Comparison of ENCODE assay signal across 19 cellular contexts in the genomic region with DNA sequence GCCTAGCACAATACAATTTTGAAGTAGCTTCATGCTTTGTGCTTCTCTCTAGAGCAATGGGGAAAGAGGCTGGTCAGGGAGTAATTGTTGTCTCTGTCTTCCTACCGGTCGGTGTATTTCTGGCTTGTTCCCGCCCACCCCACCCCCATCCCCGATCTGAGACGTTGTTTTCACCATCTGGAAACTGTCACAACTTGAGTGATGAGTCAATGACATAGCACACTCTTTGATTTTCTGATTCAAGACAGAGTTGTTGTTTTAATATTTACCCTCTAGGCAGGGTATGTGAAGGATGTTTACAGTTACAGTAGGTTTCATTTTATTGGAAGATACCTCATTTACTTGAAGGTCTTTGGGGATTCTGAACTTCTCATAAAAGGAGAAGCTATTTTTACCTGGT. TPM values are rescaled to one million over a fixed set of nuclear protein-coding genes. Genes with fewer than 3 reads are reported as not detected.
DNase-seq lines count a peak whose midpoint lies in the region; ATAC-seq and TF ChIP-seq lines count a peak whose summit lies in the region.
"Had no signal": no experiment of that assay in that cellular context is flagged by ENCODE, and none has a peak within 500 bp of the region (broad histone marks: within the 10 kb centered on the region; RNA-seq: fewer than 3 reads in every experiment).

No MANE protein-coding gene starts in this region.

- no peaks in the 10 kb centered on the region for H4K20me1 ChIP-seq in MM.1S (ENCODE audit: insufficient read depth, low read length)

- peak overlapping the region; percentile 92 for H3K27ac Mint-ChIP-seq in T-helper 1 cell treated with Interleukin-12 subunit alpha and Interleukin-12 subunit beta and Interleukin-4 antibody, amounts not matched to agents 30 μg/mL and 1 μg/mL, for 36 hours
- H3K27ac Mint-ChIP-seq: nephron had no signal

- no peaks in the 10 kb centered on the region for H3F3A ChIP-seq in MM.1S (ENCODE audit: insufficient read depth, low read length)

- H3K36me3 Mint-ChIP-seq in T-helper 1 cell treated with Interleukin-12 subunit alpha and Interleukin-12 subunit beta and Interleukin-4 antibody, amounts not matched to agents 30 μg/mL and 1 μg/mL, for 36 hours (ENCODE audit: low read depth): peaks cover 50% of the 10 kb centered on the region

- H3K27me3 ChIP-seq in MM.1S (replicated peaks; ENCODE audit: insufficient read depth, low read length) (no peaks in the 10 kb centered on the region), upper lobe of right lung (no peaks in the 10 kb centered on the region)
- H3K27me3 ChIP-seq: brain microvascular endothelial cell, right atrium auricular region, SJCRH30, stomach had no signal

- H3K27ac ChIP-seq in MM.1S (ENCODE audit: low read length): no peak overlapping the region
- H3K27ac ChIP-seq in upper lobe of right lung: no peak overlapping the region
- H3K27ac ChIP-seq: brain microvascular endothelial cell, right atrium auricular region, SJCRH30, stomach had no signal

- H3K4me3 Mint-ChIP-seq in T-helper 1 cell treated with Interleukin-12 subunit alpha and Interleukin-12 subunit beta and Interleukin-4 antibody, amounts not matched to agents 30 μg/mL and 1 μg/mL, for 36 hours: peak overlapping the region; percentile 80
- H3K4me3 Mint-ChIP-seq: nephron had no signal

- H3K9ac ChIP-seq in MM.1S (ENCODE audit: low read length): no peak overlapping the region

- no peaks in the 10 kb centered on the region for H3K36me3 ChIP-seq in MM.1S (replicated peaks; ENCODE audit: insufficient read depth, low read length)
- H3K36me3 ChIP-seq in upper lobe of right lung: no peaks in the 10 kb centered on the region
- H3K36me3 ChIP-seq: brain microvascular endothelial cell, right atrium auricular region, SJCRH30, stomach had no signal

- H3K4me1 ChIP-seq in MM.1S (ENCODE audit: low read length) (no peaks in the 10 kb centered on the region), upper lobe of right lung (no peaks in the 10 kb centered on the region)
- H3K4me1 ChIP-seq: right atrium auricular region, SJCRH30, stomach had no signal

- H2AFZ ChIP-seq in MM.1S (ENCODE audit: low read length): no peak overlapping the region

- peak; percentile 18 for DNase-seq in NCI-H510A treated with DMSO at 0.1 percent for 48 hours (lab: John Stamatoyannopoulos, UW)
- no peak for DNase-seq in NCI-H510A (lab: John Stamatoyannopoulos, UW)
- DNase-seq in GM10248 (ENCODE audit: extremely low spot score): peak; percentile 17
- peak; percentile 55 for DNase-seq in iPS-NIHi7 (ENCODE audit: extremely low spot score)
- no peak for DNase-seq in MM.1S
- no peak for DNase-seq in upper lobe of right lung
- DNase-seq: brain microvascular endothelial cell; effector CD4-positive, alpha-beta T cell; GOT3; Karpas-422; NCI-H2081; NK-92 treated with Interleukin-12 subunit alpha and Interleukin-12 subunit beta, amount 100 ng/mL, for 24 hours; SJCRH30; stomach had no signal

- H3K4me2 ChIP-seq in MM.1S (ENCODE audit: low read depth, low read length): no peak overlapping the region

- TF ChIP-seq CTCF in GM10248 (IDR thresholded peaks at IDR 0.05; ENCODE audit: control extremely low read depth, extremely low read depth, low read depth, missing control alignments): no peak
- TF ChIP-seq CTCF in MM.1S (IDR thresholded peaks at IDR 0.05; ENCODE audit: low read length): no peak
- no peak for TF ChIP-seq CTCF in upper lobe of right lung (IDR thresholded peaks at IDR 0.05)

- ATAC-seq in HG03354 (IDR thresholded peaks at IDR 0.05; ENCODE audit: poor library complexity, severe bottlenecking, unreplicated experiment) (no peak), upper lobe of right lung (no peak)

- H3K4me1 Mint-ChIP-seq in T-helper 1 cell treated with Interleukin-12 subunit alpha and Interleukin-12 subunit beta and Interleukin-4 antibody, amounts not matched to agents 30 μg/mL and 1 μg/mL, for 36 hours (ENCODE audit: low read depth): peaks cover 48% of the 10 kb centered on the region
- H3K4me1 Mint-ChIP-seq: nephron had no signal

- no peaks in the 10 kb centered on the region for H3K27me3 Mint-ChIP-seq in T-helper 1 cell treated with Interleukin-12 subunit alpha and Interleukin-12 subunit beta and Interleukin-4 antibody, amounts not matched to agents 30 μg/mL and 1 μg/mL, for 36 hours (ENCODE audit: low read depth)

- H3K9me3 Mint-ChIP-seq in T-helper 1 cell treated with Interleukin-12 subunit alpha and Interleukin-12 subunit beta and Interleukin-4 antibody, amounts not matched to agents 30 μg/mL and 1 μg/mL, for 36 hours: no peaks in the 10 kb centered on the region
- H3K9me3 Mint-ChIP-seq: nephron had no signal

- H3K79me2 ChIP-seq in MM.1S (ENCODE audit: low read length): no peaks in the 10 kb centered on the region

- H3K9me2 ChIP-seq in MM.1S (replicated peaks; ENCODE audit: insufficient read depth, low read length): no peaks in the 10 kb centered on the region

- H3K4me3 ChIP-seq in MM.1S (ENCODE audit: low read length) (no peak overlapping the region), upper lobe of right lung (no peak overlapping the region)
- H3K4me3 ChIP-seq: right atrium auricular region, SJCRH30, stomach had no signal

- CTCF ChIA-PET in GM10248 (lab: Yijun Ruan, JAX): interaction anchor here (0.8 to 3.1 kb wide), 8 partner anchors 8 to 104 kb away, joined by 3 to 12 read pairs (median 4); no protein-coding TSS in a partner anchor

- POLR2A ChIA-PET in GM10248 (lab: Yijun Ruan, JAX): no interaction called here

- intact Hi-C loops in upper lobe of right lung (cut with DNase I): no loop called here

- no peaks in the 10 kb centered on the region for H3K9me3 ChIP-seq in MM.1S (replicated peaks; ENCODE audit: insufficient read depth, low read length)
- H3K9me3 ChIP-seq in upper lobe of right lung: no peaks in the 10 kb centered on the region
- H3K9me3 ChIP-seq: right atrium auricular region, SJCRH30, stomach had no signal

RNA-seq across cellular contexts. Expression of a gene that starts 7.0 kb away (rescaled TPM):
- total RNA-seq in upper lobe of right lung: 0.87 TPM
- total RNA-seq: lung microvascular endothelial cell, SJCRH30 had no signal

Comparison
In these comparisons a context has a peak if more than half of its experiments do, and no peak if none do; other contexts are left out.
1. DNase-seq: peak in NCI-H510A treated with DMSO at 0.1 percent for 48 hours (single experiment), GM10248 (single experiment) and iPS-NIHi7 (single experiment); none in NCI-H510A (single experiment), MM.1S (single experiment) and upper lobe of right lung (single experiment).